ENCODE assay signal across 17 cellular contexts in genomic region chr21:46061950-46062349, GRCh38. TPM values are rescaled to one million over a fixed set of nuclear protein-coding genes. Genes with fewer than 3 reads are reported as not detected.
DNase-seq lines count a peak whose midpoint lies in the region; TF ChIP-seq lines count a peak whose summit lies in the region.
"Had no signal": no experiment of that assay in that cellular context is flagged by ENCODE, and none has a peak within 500 bp of the region (broad histone marks: within the 10 kb centered on the region; RNA-seq: fewer than 3 reads in every experiment).

No MANE protein-coding gene starts in this region.

- H3K4me2 ChIP-seq in GM23248 (ENCODE audit: unreplicated experiment), result no peak overlapping the region

- no peaks in the 10 kb centered on the region for H4K20me1 ChIP-seq in GM23248 (ENCODE audit: insufficient read depth)

- H3K9ac ChIP-seq in GM23248 (no peak overlapping the region), stomach smooth muscle (ENCODE audit: low read length in 2 of 2) (no peak overlapping the region)

- intact Hi-C loops in lower leg skin (cut with DNase I; ENCODE audit: low total_unique reads), result no loop called here

- H3K27ac ChIP-seq in GM23248 (peak overlapping the region; percentile 96; the same call in 1 of the 2 replicates), Peyer's patch (peak overlapping the region; percentile 35 to 86 (median 54)), stomach smooth muscle (ENCODE audit: low read length) (peak overlapping the region; percentile 76)

- peaks cover 33% of the 10 kb centered on the region for H3F3A ChIP-seq in GM23248 (ENCODE audit: insufficient read depth)

- H2AFZ ChIP-seq in GM23248, result no peak overlapping the region

- DNase-seq in GM23248 (no peak), Peyer's patch (no peak), lower leg skin (ENCODE audit: low spot score in 2 of 2) (peak; percentile 12 to 23), HuH-7 (ENCODE audit: low spot score) (no peak), ureter (ENCODE audit: low spot score) (no peak), NCI-H524 (lab: John Stamatoyannopoulos, UW) (no peak)
- DNase-seq: activated CD4-positive, alpha-beta T cell treated with anti-CD3 and anti-CD28 coated beads for 48 hours; CD4-positive, alpha-beta memory T cell; DMS153; GF-D8; KG1; kidney glomerular epithelial cell; NCI-H187 treated with DMSO at 0.1 percent for 48 hours; NCI-H226 had no signal

- in situ Hi-C loops in GM23248 (cut with MboI), result no loop called here

- no peaks in the 10 kb centered on the region for H3K9me3 ChIP-seq in GM23248 (ENCODE audit: low read depth)
- peaks cover 0 to 6% (median 3%) of the 10 kb centered on the region in 4 donors for H3K9me3 ChIP-seq in Peyer's patch
- peaks cover 0 to 15% of the 10 kb centered on the region in 2 donors for H3K9me3 ChIP-seq in stomach smooth muscle (ENCODE audit: control insufficient read depth in 2 of 2, low read length in 2 of 2)
- H3K9me3 ChIP-seq: prostate gland had no signal

- H3K4me3 ChIP-seq in GM23248, result no peak overlapping the region
- H3K4me3 ChIP-seq in Peyer's patch, result no peak overlapping the region
- H3K4me3 ChIP-seq in lower leg skin (ENCODE audit: low read depth, poor library complexity, severe bottlenecking), result no peak overlapping the region
- H3K4me3 ChIP-seq in stomach smooth muscle (ENCODE audit: low read length in 2 of 2), result no peak overlapping the region
- H3K4me3 ChIP-seq: prostate gland had no signal

- no peak for TF ChIP-seq CTCF in Peyer's patch (IDR thresholded peaks at IDR 0.05)
- no peak for TF ChIP-seq CTCF in lower leg skin (IDR thresholded peaks at IDR 0.05)

- H3K36me3 ChIP-seq in GM23248 (ENCODE audit: low read depth), result no peaks in the 10 kb centered on the region
- no peaks in the 10 kb centered on the region for H3K36me3 ChIP-seq in Peyer's patch
- H3K36me3 ChIP-seq in stomach smooth muscle (ENCODE audit: control insufficient read depth in 2 of 2, insufficient read depth in 2 of 2, low read length in 2 of 2), result no peaks in the 10 kb centered on the region
- H3K36me3 ChIP-seq: prostate gland had no signal

- H3K79me2 ChIP-seq in GM23248 (ENCODE audit: insufficient read depth), result no peaks in the 10 kb centered on the region

- 61 to 70% methylated on average over 5 of the region's 5 CpGs for WGBS in GM23248 (ENCODE audit: low coverage in 1 of 2, low lambda C conversion rate in 2 of 2, missing lambda C conversion rate in 2 of 2), 2 experiments
- 77 to 79% methylated on average over 5 of the region's 5 CpGs for WGBS in lower leg skin, 2 donors

- no peak for TF ChIP-seq POLR2A in Peyer's patch (IDR thresholded peaks at IDR 0.05)
- TF ChIP-seq POLR2A in lower leg skin (IDR thresholded peaks at IDR 0.05), result no peak

- H3K27me3 ChIP-seq in GM23248 (replicated peaks; ENCODE audit: insufficient read depth) (no peaks in the 10 kb centered on the region), Peyer's patch (no peaks in the 10 kb centered on the region), stomach smooth muscle (ENCODE audit: control insufficient read depth in 1 of 2, insufficient read depth in 2 of 2, low read length in 2 of 2) (no peaks in the 10 kb centered on the region)

- H3K9me2 ChIP-seq in GM23248 (ENCODE audit: insufficient read depth), result no peaks in the 10 kb centered on the region

- H3K4me1 ChIP-seq in GM23248 (ENCODE audit: insufficient read depth) (peaks cover 42% of the 10 kb centered on the region), Peyer's patch (peaks cover 0 to 26% (median 0%) of the 10 kb centered on the region in 4 donors), stomach smooth muscle (ENCODE audit: control insufficient read depth, insufficient read depth, low read length) (peaks cover 45% of the 10 kb centered on the region)

RNA-seq across cellular contexts. Expression of gene COL6A2, which starts 36.0 kb away (rescaled TPM):
- total RNA-seq in GM23248 (2014; rRNA removed; shearing (Covaris generic)), result 1,939 and 2,103 TPM in 2 replicates
- 650 and 676 TPM in 2 replicates for polyA plus RNA-seq in GM23248 (2016; fragmentation: Nextera tagmentation; extraction: Ambion mirVana)
- 1,000 to 10,000 TPM in 1 of 4 donors, 100 to 1,000 TPM in 2, 10 to 100 TPM in 1; 59.9 to 1,087 (median 166) TPM for total RNA-seq in Peyer's patch
- total RNA-seq in lower leg skin, result 100 to 1,000 TPM; 137 to 543 (median 164) TPM
- 357 TPM for total RNA-seq in ureter
- polyA plus RNA-seq: neural cell had no signal

Comparison
In these comparisons a context has a peak if more than half of its experiments do, and no peak if none do; other contexts are left out.
1. DNase-seq: peak in lower leg skin (2 of 2); none in GM23248 (single experiment), Peyer's patch (0 of 3), HuH-7 (single experiment), ureter (single experiment) and NCI-H524 (0 of 2).
2. Peak in every context shown above with its lines, with median percentiles within 50 percentile points of each other: H3K27ac ChIP-seq.